Comparison of ENCODE assay signal across 9 cellular contexts in genomic region chr2:151238527-151239487, GRCh38. TPM values are rescaled to one million over a fixed set of nuclear protein-coding genes. Genes with fewer than 3 reads are reported as not detected.
A peak's percentile ranks its signal among the peaks of the same experiment; 100 is the strongest.
DNase-seq lines count a peak whose midpoint lies in the region; ATAC-seq and TF ChIP-seq lines count a peak whose summit lies in the region.
"Had no signal": no experiment of that assay in that cellular context is flagged by ENCODE, and none has a peak within 500 bp of the region (broad histone marks: within the 10 kb centered on the region; RNA-seq: fewer than 3 reads in every experiment).

No MANE protein-coding gene starts in this region.

- no peak overlapping the region for H3K9ac ChIP-seq in mesendoderm (ENCODE audit: low read length)

- no CpG with 5 or more reads among the region's 6 CpGs for WGBS in mesendoderm (ENCODE audit: extremely low coverage, insufficient coverage, low lambda C conversion rate)
- 11 to 12% methylated on average over 6 of the region's 6 CpGs for WGBS in tibial nerve, 2 donors

- H3K56ac ChIP-seq in mesendoderm (ENCODE audit: low read length), result no peak overlapping the region

- H3K4me3 Mint-ChIP-seq in CD14-positive monocyte, result no peak overlapping the region
- no peak overlapping the region for H3K4me3 Mint-ChIP-seq in effector memory CD8-positive, alpha-beta T cell
- H3K4me3 Mint-ChIP-seq: T-helper 1 cell treated with Interleukin-12 subunit alpha and Interleukin-12 subunit beta and Interleukin-4 antibody, amounts not matched to agents 30 μg/mL and 1 μg/mL, for 36 hours had no signal

- no peak for TF ChIP-seq POLR2A in tibial nerve (IDR thresholded peaks at IDR 0.05)

- no peak overlapping the region for H2AK5ac ChIP-seq in mesendoderm (ENCODE audit: low read length)

- peaks cover 0 to 4% (median 3%) of the 10 kb centered on the region in 3 donors for H3K27me3 Mint-ChIP-seq in CD14-positive monocyte (ENCODE audit: low read depth in 3 of 3)
- peaks cover 0 to 11% of the 10 kb centered on the region in 2 donors for H3K27me3 Mint-ChIP-seq in effector memory CD8-positive, alpha-beta T cell

- H2BK15ac ChIP-seq in mesendoderm (replicated peaks; ENCODE audit: low read depth), result no peak overlapping the region

- no peak overlapping the region for H2BK120ac ChIP-seq in mesendoderm (ENCODE audit: low read depth, low read length)

- intact Hi-C loops in CD14-positive monocyte (cut with micrococcal nuclease), result loop anchor here (5.0 to 10.0 kb wide), 2 partner anchors 1642 to 1644 kb away; no protein-coding TSS in a partner anchor

- no peak for TF ChIP-seq EP300 in tibial nerve (IDR thresholded peaks at IDR 0.05)

- ATAC-seq in GM18520 (IDR thresholded peaks at IDR 0.05; ENCODE audit: unreplicated experiment) (peak; percentile 76), HG03039 (IDR thresholded peaks at IDR 0.05; ENCODE audit: unreplicated experiment) (peak; percentile 76)
- ATAC-seq in effector memory CD8-positive, alpha-beta T cell (replicated peaks), result peak; percentile 79

- no peak overlapping the region for H3K4ac ChIP-seq in mesendoderm (ENCODE audit: low read depth, low read length)

- peak; percentile 63 for DNase-seq in CD14-positive monocyte (ENCODE audit: low spot score)
- DNase-seq in NCI-H2081 treated with DMSO at 0.1 percent for 48 hours (lab: John Stamatoyannopoulos, UW), result peak; percentile 47
- peak; percentile 21 for DNase-seq in T1000 (lab: John Stamatoyannopoulos, UW)
- DNase-seq in effector memory CD8-positive, alpha-beta T cell, result peak; percentile 31 to 40 (median 39)
- DNase-seq in mesendoderm, result peak; percentile 61
- peak; percentile 45 to 70 for DNase-seq in tibial nerve (ENCODE audit: low spot score in 2 of 2)

- no peak overlapping the region for H4K8ac ChIP-seq in mesendoderm (ENCODE audit: low read depth, low read length)

- no peaks in the 10 kb centered on the region for H3K36me3 Mint-ChIP-seq in CD14-positive monocyte
- H3K36me3 Mint-ChIP-seq in effector memory CD8-positive, alpha-beta T cell (ENCODE audit: insufficient read depth), result peaks cover 4% of the 10 kb centered on the region

- H3K18ac ChIP-seq in mesendoderm (ENCODE audit: low read length), result no peak overlapping the region

- no peaks in the 10 kb centered on the region for H3K79me1 ChIP-seq in mesendoderm (ENCODE audit: low read length)

- no peak overlapping the region for H2BK5ac ChIP-seq in mesendoderm (ENCODE audit: low read length)

- H3K36me3 ChIP-seq in mesendoderm (ENCODE audit: control insufficient read depth, insufficient read depth, low read length) (no peaks in the 10 kb centered on the region), tibial nerve (no peaks in the 10 kb centered on the region)

- H3K27ac ChIP-seq in mesendoderm (ENCODE audit: low read depth, low read length) (no peak overlapping the region), tibial nerve (no peak overlapping the region)

- H3K23ac ChIP-seq in mesendoderm (ENCODE audit: low read length), result no peak overlapping the region

- peaks cover 13% of the 10 kb centered on the region for H3K4me1 Mint-ChIP-seq in CD14-positive monocyte
- H3K4me1 Mint-ChIP-seq in effector memory CD8-positive, alpha-beta T cell (ENCODE audit: low read depth in 2 of 2), result no peaks in the 10 kb centered on the region

- H3K4me1 ChIP-seq in mesendoderm (ENCODE audit: control insufficient read depth, low read depth, low read length) (no peaks in the 10 kb centered on the region), tibial nerve (peaks cover 0 to 8% (median 3%) of the 10 kb centered on the region in 4 donors)

- no peak overlapping the region for H3K4me2 ChIP-seq in mesendoderm (ENCODE audit: low read length)

- H3K4me3 ChIP-seq in mesendoderm (ENCODE audit: low read length) (no peak overlapping the region), tibial nerve (no peak overlapping the region)

- H3K9me3 ChIP-seq in tibial nerve, result no peaks in the 10 kb centered on the region

- no peaks in the 10 kb centered on the region for H3K79me2 ChIP-seq in mesendoderm (ENCODE audit: control insufficient read depth, insufficient read depth, low read length)

- H3K27ac Mint-ChIP-seq in CD14-positive monocyte, result peak overlapping the region in 1 of 7 donors; percentile 67
- H3K27ac Mint-ChIP-seq in effector memory CD8-positive, alpha-beta T cell, result no peak overlapping the region
- H3K27ac Mint-ChIP-seq: T-helper 1 cell treated with Interleukin-12 subunit alpha and Interleukin-12 subunit beta and Interleukin-4 antibody, amounts not matched to agents 30 μg/mL and 1 μg/mL, for 36 hours had no signal

- TF ChIP-seq CTCF in CD14-positive monocyte (IDR thresholded peaks at IDR 0.05) (peak; percentile 92), tibial nerve (IDR thresholded peaks at IDR 0.05) (peak; percentile 78 to 90 (median 85))

- no peak overlapping the region for H4K5ac ChIP-seq in mesendoderm (ENCODE audit: low read length)

- H3K27me3 ChIP-seq in mesendoderm (ENCODE audit: insufficient read depth, low read length, poor library complexity) (no peaks in the 10 kb centered on the region), tibial nerve (no peaks in the 10 kb centered on the region)

- H3K9me3 Mint-ChIP-seq in CD14-positive monocyte, result no peaks in the 10 kb centered on the region
- H3K9me3 Mint-ChIP-seq in effector memory CD8-positive, alpha-beta T cell, result no peaks in the 10 kb centered on the region
- H3K9me3 Mint-ChIP-seq: T-helper 1 cell treated with Interleukin-12 subunit alpha and Interleukin-12 subunit beta and Interleukin-4 antibody, amounts not matched to agents 30 μg/mL and 1 μg/mL, for 36 hours had no signal

RNA-seq across cellular contexts. Expression of gene RBM43, which starts 22.9 kb away (rescaled TPM):
- polyA plus RNA-seq in CD14-positive monocyte, result under 1 TPM; 0.24 to 0.38 TPM
- polyA plus RNA-seq in mesendoderm (2013, experiment 1 of 2), result 2.3 TPM
- polyA plus RNA-seq in mesendoderm (2013, experiment 2 of 2), result 2.4 TPM
- 10 to 100 TPM in 3 of 4 donors, 1 to 10 TPM in 1; 6.9 to 13.6 (median 13.2) TPM for total RNA-seq in tibial nerve

RNA-seq across cellular contexts. Expression of gene NMI, which starts 50.7 kb away (rescaled TPM):
- 10 to 100 TPM; 72.3 to 83.0 TPM for polyA plus RNA-seq in CD14-positive monocyte
- 6.7 TPM for polyA plus RNA-seq in mesendoderm (2013, experiment 1 of 2)
- 6.7 TPM for polyA plus RNA-seq in mesendoderm (2013, experiment 2 of 2)
- 10 to 100 TPM in 2 of 4 donors, 1 to 10 TPM in 2; 6.3 to 13.1 (median 9.7) TPM for total RNA-seq in tibial nerve
